ENCODE assay signal across 8 cellular contexts in the genomic region with DNA sequence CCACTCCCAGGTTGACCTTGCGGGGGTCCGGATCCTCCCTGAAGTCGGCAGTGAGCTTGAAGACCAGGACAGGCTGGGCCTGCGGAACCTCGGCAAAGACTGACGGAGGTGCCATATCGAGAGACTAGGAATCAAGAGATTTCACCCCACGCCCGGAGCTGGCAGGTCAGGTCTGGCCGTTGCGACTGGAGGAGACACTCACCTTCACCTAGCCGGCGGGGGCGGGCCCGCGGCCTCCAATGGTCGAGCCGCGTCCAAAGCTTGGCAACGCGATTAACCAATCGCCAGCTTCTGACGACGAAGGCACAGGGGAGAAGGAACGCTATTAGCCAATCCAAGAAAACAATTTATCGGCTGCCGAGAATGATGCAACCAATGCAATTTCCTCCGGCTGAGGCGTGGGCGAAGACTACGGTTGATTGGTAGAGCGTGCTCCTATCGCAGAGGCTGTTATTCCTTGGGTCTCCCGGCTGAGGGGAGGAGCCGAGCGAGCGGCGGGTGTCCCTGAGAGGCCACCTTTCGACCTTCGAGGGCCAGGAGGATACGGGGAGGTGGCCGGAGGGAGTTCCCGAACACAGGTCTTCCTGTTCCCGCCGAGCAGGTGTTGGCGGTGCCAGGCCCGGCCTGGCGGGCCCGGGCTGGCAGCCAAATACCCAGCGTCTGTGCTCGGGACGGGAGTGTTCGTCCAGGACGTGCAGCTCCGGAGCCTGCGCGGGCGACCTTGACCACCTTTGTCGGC. TPM values are rescaled to one million over a fixed set of nuclear protein-coding genes. Genes with fewer than 3 reads are reported as not detected.
A peak's percentile ranks its signal among the peaks of the same experiment; 100 is the strongest.
DNase-seq lines count a peak whose midpoint lies in the region; ATAC-seq and TF ChIP-seq lines count a peak whose summit lies in the region.

TSS of gene GOT1 (minus strand) at position 174 of the 739 bp plus-strand sequence. CDS start at position 115, 59 bp downstream.

- no peaks in the 10 kb centered on the region for H3K9me3 Mint-ChIP-seq in activated T-helper 1 cell treated with anti-CD3 and anti-CD28 coated beads, Interleukin-12 subunit alpha, Interleukin-12 subunit beta, Interleukin-2, Interleukin-4 antibody, amounts not matched to agents 30 ng/mL and 10 ng/mL and 1 ng/mL, durations not matched to agents 14 hours and 24 hours and 36 hours

- H3K4me1 Mint-ChIP-seq in activated T-helper 1 cell treated with anti-CD3 and anti-CD28 coated beads, Interleukin-12 subunit alpha, Interleukin-12 subunit beta, Interleukin-2, Interleukin-4 antibody, amounts not matched to agents 30 ng/mL and 10 ng/mL and 1 ng/mL, durations not matched to agents 14 hours and 24 hours and 36 hours (ENCODE audit: low read depth) = peaks cover 26% of the 10 kb centered on the region

- no peaks in the 10 kb centered on the region for H3K36me3 Mint-ChIP-seq in activated T-helper 1 cell treated with anti-CD3 and anti-CD28 coated beads, Interleukin-12 subunit alpha, Interleukin-12 subunit beta, Interleukin-2, Interleukin-4 antibody, amounts not matched to agents 30 ng/mL and 10 ng/mL and 1 ng/mL, durations not matched to agents 14 hours and 24 hours and 36 hours (ENCODE audit: low read depth)

- H3K4me2 ChIP-seq in DND-41 (ENCODE audit: insufficient read depth, low read length) (peak within 1 kb of the TSS; percentile 93), GM23248 (ENCODE audit: unreplicated experiment) (peak within 1 kb of the TSS; percentile 99)

- H3K9me2 ChIP-seq in GM23248 (ENCODE audit: insufficient read depth) = no peaks in the 10 kb centered on the region

- intact Hi-C loops in activated T-helper 1 cell treated with anti-CD3 and anti-CD28 coated beads, Interleukin-12 subunit alpha, Interleukin-12 subunit beta, Interleukin-2, Interleukin-4 antibody, amounts not matched to agents 30 ng/mL and 10 ng/mL and 1 ng/mL, durations not matched to agents 14 hours and 24 hours and 36 hours (cut with micrococcal nuclease) = loop anchor here (1.0 to 10.0 kb wide), 8 partner anchors 38 to 1296 kb away; partner anchors contain the start of genes COX15, CUTC, ENTPD7 and HPS1
- intact Hi-C loops in esophagus squamous epithelium (cut with DNase I) = no loop called here

- H3K27me3 ChIP-seq in DND-41 (ENCODE audit: insufficient read depth, low read length, poor library complexity) = no peaks in the 10 kb centered on the region
- H3K27me3 ChIP-seq in GM23248 (replicated peaks; ENCODE audit: insufficient read depth) = no peaks in the 10 kb centered on the region
- no peaks in the 10 kb centered on the region for H3K27me3 ChIP-seq in esophagus squamous epithelium

- H3K27me3 Mint-ChIP-seq in activated T-helper 1 cell treated with anti-CD3 and anti-CD28 coated beads, Interleukin-12 subunit alpha, Interleukin-12 subunit beta, Interleukin-2, Interleukin-4 antibody, amounts not matched to agents 30 ng/mL and 10 ng/mL and 1 ng/mL, durations not matched to agents 14 hours and 24 hours and 36 hours (ENCODE audit: insufficient read depth) = peaks cover 3% of the 10 kb centered on the region

- H3K9me3 ChIP-seq in DND-41 (ENCODE audit: insufficient read depth, low read length, severe bottlenecking) (no peaks in the 10 kb centered on the region), GM23248 (ENCODE audit: low read depth) (no peaks in the 10 kb centered on the region), esophagus squamous epithelium (no peaks in the 10 kb centered on the region)

- peaks cover 38% of the 10 kb centered on the region for H3K4me1 ChIP-seq in DND-41 (ENCODE audit: insufficient read depth, low read length)
- peaks cover 3% of the 10 kb centered on the region; the same call in 1 of the 2 replicates for H3K4me1 ChIP-seq in GM23248 (ENCODE audit: insufficient read depth)
- H3K4me1 ChIP-seq in esophagus squamous epithelium = peaks cover 4 to 70% (median 11%) of the 10 kb centered on the region in 3 donors

- peak in 3 of 4 donors; percentile 59 to 84 (median 74) for TF ChIP-seq POLR2A in esophagus squamous epithelium (IDR thresholded peaks at IDR 0.05)

- no peaks in the 10 kb centered on the region for H3F3A ChIP-seq in GM23248 (ENCODE audit: insufficient read depth)

- peak within 1 kb of the TSS; percentile 68 to 89 for H3K4me3 ChIP-seq in DND-41 (ENCODE audit: low read depth in 1 of 2, low read length in 2 of 2)
- H3K4me3 ChIP-seq in GM23248 = peak within 1 kb of the TSS; percentile 100
- H3K4me3 ChIP-seq in esophagus squamous epithelium = peak within 1 kb of the TSS; percentile 60 to 92 (median 80)

- peaks cover 43% of the 10 kb centered on the region for H3K79me2 ChIP-seq in DND-41 (ENCODE audit: insufficient read depth, low read length)
- H3K79me2 ChIP-seq in GM23248 (ENCODE audit: insufficient read depth) = peaks cover 61% of the 10 kb centered on the region

- ATAC-seq in DND-41 (ENCODE audit: insufficient read depth, low read depth) = peak; percentile 96

- H3K4me3 Mint-ChIP-seq in activated T-helper 1 cell treated with anti-CD3 and anti-CD28 coated beads, Interleukin-12 subunit alpha, Interleukin-12 subunit beta, Interleukin-2, Interleukin-4 antibody, amounts not matched to agents 30 ng/mL and 10 ng/mL and 1 ng/mL, durations not matched to agents 14 hours and 24 hours and 36 hours = peak within 1 kb of the TSS; percentile 99

- peak within 1 kb of the TSS; percentile 79 for H3K9ac ChIP-seq in DND-41 (ENCODE audit: low read depth, low read length)
- H3K9ac ChIP-seq in GM23248 = peak within 1 kb of the TSS; percentile 96

- in situ Hi-C loops in GM23248 (cut with MboI) = loop anchor here (10.0 kb wide), 2 partner anchors 184 to 284 kb away; no protein-coding TSS in a partner anchor

- DNase-seq in DND-41 (peak; percentile 95), GM23248 (peak; percentile 99), Kasumi-1 (lab: John Stamatoyannopoulos, UW) (peak; percentile 100), RPMI7951 (ENCODE audit: low read depth) (peak; percentile 98), esophagus squamous epithelium (lab: John Stamatoyannopoulos, UW) (peak; percentile 84), myocyte (ENCODE audit: low read depth) (peak; percentile 100)
- DNase-seq in activated T-helper 1 cell treated with anti-CD3 and anti-CD28 coated beads, Interleukin-12 subunit alpha, Interleukin-12 subunit beta, Interleukin-2, Interleukin-4 antibody, amounts not matched to agents 30 ng/mL and 10 ng/mL and 1 ng/mL, durations not matched to agents 14 hours and 24 hours and 36 hours (ENCODE audit: low spot score) = peak; percentile 93
- peak; percentile 80 to 96 for DNase-seq in stimulated activated CD8-positive, alpha-beta memory T cell treated with anti-CD3 and anti-CD28 coated beads, Interleukin-7, amount 100 ng/mL, for 48 hours (ENCODE audit: extremely low read depth in 1 of 2, low read depth in 1 of 2)

- H3K27ac ChIP-seq in DND-41 (ENCODE audit: low read length) (peak within 1 kb of the TSS; percentile 83), GM23248 (peak within 1 kb of the TSS; percentile 76), esophagus squamous epithelium (peak within 1 kb of the TSS; percentile 95 to 98 (median 97))

- H4K20me1 ChIP-seq in DND-41 (ENCODE audit: insufficient read depth, low read length) (no peaks in the 10 kb centered on the region), GM23248 (ENCODE audit: insufficient read depth) (no peaks in the 10 kb centered on the region)

- H3K36me3 ChIP-seq in DND-41 (ENCODE audit: insufficient read depth, low read length) (peaks cover under 1% of the 10 kb centered on the region; the same call in 1 of the 2 replicates), GM23248 (ENCODE audit: low read depth) (no peaks in the 10 kb centered on the region), esophagus squamous epithelium (peaks cover 0 to 17% (median 0%) of the 10 kb centered on the region in 3 donors)

- TF ChIP-seq CTCF in DND-41 (IDR thresholded peaks at IDR 0.05; ENCODE audit: borderline replicate concordance, extremely low read depth, low read length, poor library complexity, severe bottlenecking) (no peak), esophagus squamous epithelium (IDR thresholded peaks at IDR 0.05) (no peak)

- WGBS in GM23248 (ENCODE audit: low coverage in 1 of 2, low lambda C conversion rate in 2 of 2, missing lambda C conversion rate in 2 of 2), 2 experiments = 0 to 1% methylated on average over 58 to 59 of the region's 59 CpGs
- 0% methylated on average over 2 to 22 of the region's 59 CpGs for WGBS in esophagus squamous epithelium, 2 donors

- peak within 1 kb of the TSS; percentile 94 for H3K27ac Mint-ChIP-seq in activated T-helper 1 cell treated with anti-CD3 and anti-CD28 coated beads, Interleukin-12 subunit alpha, Interleukin-12 subunit beta, Interleukin-2, Interleukin-4 antibody, amounts not matched to agents 30 ng/mL and 10 ng/mL and 1 ng/mL, durations not matched to agents 14 hours and 24 hours and 36 hours

- H2AFZ ChIP-seq in DND-41 (ENCODE audit: low read depth, low read length) (peak within 1 kb of the TSS; percentile 95), GM23248 (peak within 1 kb of the TSS; percentile 96)

RNA-seq across cellular contexts. Expression of gene GOT1, which starts in this region (rescaled TPM):
- 19.1 and 39.6 TPM in 2 replicates for total RNA-seq in GM23248 (2014; rRNA removed; shearing (Covaris generic))
- 62.7 and 63.7 TPM in 2 replicates for polyA plus RNA-seq in GM23248 (2016; fragmentation: Nextera tagmentation; extraction: Ambion mirVana)
- 24.2 and 32.3 TPM in 2 replicates for total RNA-seq in RPMI7951 (2014; rRNA removed; shearing (Covaris generic))
- total RNA-seq in activated T-helper 1 cell treated with anti-CD3 and anti-CD28 coated beads, Interleukin-12 subunit alpha, Interleukin-12 subunit beta, Interleukin-2, Interleukin-4 antibody, amounts not matched to agents 30 ng/mL and 10 ng/mL and 1 ng/mL, durations not matched to agents 14 hours and 24 hours and 36 hours = 35.9 and 36.1 TPM in 2 replicates
- total RNA-seq in esophagus squamous epithelium (10 to 100 TPM; 45.8 to 65.1 (median 51.0) TPM), myocyte (25.2 and 53.3 TPM in 2 replicates)
- polyA plus RNA-seq in myocyte (2012) = 49.3 TPM

Comparison
In these comparisons a context has a peak if more than half of its experiments do, and no peak if none do; other contexts are left out.
1. Peak in every context shown above with its lines: DNase-seq, ATAC-seq, H3K4me3 ChIP-seq and H3K27ac ChIP-seq.